In the genomic region with DNA sequence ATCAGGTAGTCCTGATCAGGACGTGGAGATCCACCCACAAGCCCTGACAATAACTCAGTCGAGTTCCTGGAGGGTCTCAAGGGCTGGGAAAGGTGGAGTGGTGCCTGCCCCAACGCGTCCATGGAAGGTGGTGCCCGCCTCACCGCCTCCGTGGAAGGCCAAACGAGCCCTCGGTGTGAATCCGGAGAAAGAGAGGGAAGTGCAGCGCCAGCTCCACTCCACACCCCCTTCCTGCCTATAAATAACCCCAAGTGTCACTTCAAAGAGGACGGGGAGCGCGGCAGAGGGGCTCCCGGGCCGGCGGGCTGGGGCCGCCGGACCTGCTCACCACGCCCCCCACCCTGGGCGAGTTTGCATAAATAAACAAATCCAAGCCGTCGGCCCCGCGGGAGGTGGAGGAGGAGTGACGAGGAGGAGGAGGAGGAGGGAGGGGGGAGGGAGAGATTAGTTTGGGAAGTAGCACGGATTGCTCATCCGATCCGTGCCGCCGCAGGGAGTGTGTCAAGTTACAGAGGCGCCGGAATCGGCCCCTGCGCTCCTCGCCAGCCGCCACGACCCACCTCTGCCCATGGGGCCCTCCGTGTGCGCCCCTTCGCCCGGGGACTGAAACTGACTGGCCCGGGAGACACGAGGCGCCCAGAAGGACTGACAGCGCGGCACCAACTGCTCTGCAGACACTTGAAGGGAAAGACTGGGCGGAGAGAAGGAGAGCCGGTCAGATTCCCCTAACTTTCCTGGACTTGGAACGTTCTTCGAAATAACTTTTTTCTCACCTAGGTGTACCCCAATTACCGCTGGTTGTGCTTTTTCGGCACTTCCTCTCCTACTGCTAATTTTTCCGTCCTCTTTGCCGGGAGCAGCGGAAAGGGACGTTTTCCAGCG, we compare ENCODE assay signal across 8 cellular contexts. TPM values are rescaled to one million over a fixed set of nuclear protein-coding genes. Genes with fewer than 3 reads are reported as not detected.
A peak's percentile ranks its signal among the peaks of the same experiment; 100 is the strongest.
DNase-seq lines count a peak whose midpoint lies in the region; ATAC-seq, FAIRE-seq and TF ChIP-seq lines count a peak whose summit lies in the region.
"Had no signal": no experiment of that assay in that cellular context is flagged by ENCODE, and none has a peak within 500 bp of the region (broad histone marks: within the 10 kb centered on the region; RNA-seq: fewer than 3 reads in every experiment).

COL13A1 (plus strand) TSS at position 473 of the 882 bp plus-strand sequence. CDS start 518 bp downstream, outside the sequence.

- H3K4me1 Mint-ChIP-seq in dendritic cell treated with granulocyte-macrophage colony-stimulating factor and Interleukin-4, amounts not matched to agents 40 ng/mL and 50 ng/mL, for 4 days (ENCODE audit: low read depth): peaks cover 11% of the 10 kb centered on the region

- H3K36me3 ChIP-seq in HepG2 (replicated peaks in 1 of 2; ENCODE audit: control insufficient read depth in 1 of 2, insufficient read depth in 2 of 2, low read length in 2 of 2): no peaks in the 10 kb centered on the region
- no peaks in the 10 kb centered on the region for H3K36me3 ChIP-seq in tibial artery

- POLR2A ChIA-PET in HepG2 (lab: Yijun Ruan, JAX): no interaction called here

- H3K4me1 ChIP-seq in HepG2 (ENCODE audit: insufficient read depth, low read length): no peaks in the 10 kb centered on the region
- H3K4me1 ChIP-seq in tibial artery: peaks cover 0 to 34% (median 28%) of the 10 kb centered on the region in 4 donors

- peaks cover 77% of the 10 kb centered on the region for H3K27me3 Mint-ChIP-seq in dendritic cell treated with granulocyte-macrophage colony-stimulating factor and Interleukin-4, amounts not matched to agents 40 ng/mL and 50 ng/mL, for 4 days

- DNase-seq in GM03348 (ENCODE audit: low spot score) (peak; percentile 89), NCI-H69 (lab: John Stamatoyannopoulos, UW) (peak; percentile 73), HepG2 (ENCODE audit: low spot score) (no peak), tibial artery (peak; percentile 50 to 81), hippocampal formation (lab: John Stamatoyannopoulos, UW) (no peak)
- no peak for DNase-seq in effector CD4-positive, alpha-beta T cell

- no peak for TF ChIP-seq RAD21 in HepG2 (CRISPR knock-in tag; IDR thresholded peaks at IDR 0.05)

- no peaks in the 10 kb centered on the region for H3K9me3 Mint-ChIP-seq in dendritic cell treated with granulocyte-macrophage colony-stimulating factor and Interleukin-4, amounts not matched to agents 40 ng/mL and 50 ng/mL, for 4 days

- no peak for ATAC-seq in HepG2

- WGBS in HepG2 (ENCODE audit: low lambda C conversion rate): 13% methylated on average over 28 of the region's 58 CpGs

- H3K9ac ChIP-seq in HepG2 (ENCODE audit: insufficient read depth, low read depth, low read length): no peak within 1 kb of the TSS

- H3K27ac Mint-ChIP-seq in dendritic cell treated with granulocyte-macrophage colony-stimulating factor and Interleukin-4, amounts not matched to agents 40 ng/mL and 50 ng/mL, for 4 days: no peak within 1 kb of the TSS

- H3K4me2 ChIP-seq in HepG2 (ENCODE audit: low read depth, low read length): peak within 1 kb of the TSS; percentile 2; the same call in 1 of the 2 replicates

- H3K27me3 ChIP-seq in HepG2 (ENCODE audit: control insufficient read depth in 1 of 2, insufficient read depth in 2 of 2, low read length in 2 of 2): peaks cover 17 to 60% of the 10 kb centered on the region in 2 experiments; a peak in 4 of 5 replicates
- H3K27me3 ChIP-seq in tibial artery: no peaks in the 10 kb centered on the region

- H4K20me1 ChIP-seq in HepG2 (ENCODE audit: insufficient read depth, low read length): no peaks in the 10 kb centered on the region

- TF ChIP-seq EP300 in HepG2 (IDR thresholded peaks at IDR 0.05; ENCODE audit: low read depth in 2 of 2, low read length in 2 of 2) (no peak), HepG2 (CRISPR knock-in tag; IDR thresholded peaks at IDR 0.05; ENCODE audit: borderline replicate concordance) (no peak)

- H3K4me3 ChIP-seq in HepG2 (replicated peaks in 1 of 3; ENCODE audit: insufficient read depth in 1 of 3, low read depth in 2 of 3, low read length in 3 of 3): no peak within 1 kb of the TSS
- H3K4me3 ChIP-seq in tibial artery: peak within 1 kb of the TSS; percentile 61 to 68

- FAIRE-seq in HepG2 (lab: Jason Lieb, UNC): no peak

- CTCF ChIA-PET in HepG2 (lab: Yijun Ruan, JAX; ENCODE audit: low intra/inter-chr PET ratio, low total read pairs): interaction anchor here (2.3 kb wide), 1 partner anchor 157 kb away, joined by 13 read pairs; no protein-coding TSS in a partner anchor

- no peak for TF ChIP-seq POLR2A in HepG2 (IDR thresholded peaks at IDR 0.05; ENCODE audit: insufficient read depth in 1 of 2, low read depth in 2 of 2, low read length in 2 of 2)

- in situ Hi-C loops in HepG2 (cut with HindIII; ENCODE audit: extremely low pct_ligation_motif_present, low pct_unique_long_range_greater_than_20kb): no loop called here

- intact Hi-C loops in dendritic cell treated with granulocyte-macrophage colony-stimulating factor and Interleukin-4, amounts not matched to agents 40 ng/mL and 50 ng/mL, for 4 days (cut with micrococcal nuclease): no loop called here
- intact Hi-C loops in HepG2 (cut with micrococcal nuclease; ENCODE audit: unreplicated experiment): no loop called here
- intact Hi-C loops in tibial artery (cut with DNase I; ENCODE audit: low total_unique reads): loop anchor here (2.0 to 5.0 kb wide), 3 partner anchors 64 to 154 kb away; no protein-coding TSS in a partner anchor

- H3K27ac ChIP-seq in HepG2 (ENCODE audit: extremely low read length, insufficient read depth, low read length): no peak within 1 kb of the TSS
- peak within 1 kb of the TSS; percentile 71 to 79 for H3K27ac ChIP-seq in tibial artery

- H3K9me3 ChIP-seq in HepG2 (ENCODE audit: low read length) (no peaks in the 10 kb centered on the region), tibial artery (no peaks in the 10 kb centered on the region)

- no TSS peak for BruUV-seq in HepG2 (replicated peaks; lab: Mats Ljungman, UMichigan)

- no peak for TF ChIP-seq CTCF in HepG2 (CRISPR knock-in tag; IDR thresholded peaks at IDR 0.05)
- no peak for TF ChIP-seq CTCF in tibial artery (IDR thresholded peaks at IDR 0.05)

- no peaks in the 10 kb centered on the region for H3K36me3 Mint-ChIP-seq in dendritic cell treated with granulocyte-macrophage colony-stimulating factor and Interleukin-4, amounts not matched to agents 40 ng/mL and 50 ng/mL, for 4 days (ENCODE audit: low read depth)

- no peaks in the 10 kb centered on the region for H3K79me2 ChIP-seq in HepG2 (ENCODE audit: insufficient read depth, low read length)

- peak within 1 kb of the TSS; percentile 64 for H3K4me3 Mint-ChIP-seq in dendritic cell treated with granulocyte-macrophage colony-stimulating factor and Interleukin-4, amounts not matched to agents 40 ng/mL and 50 ng/mL, for 4 days

- no peak within 1 kb of the TSS for H2AFZ ChIP-seq in HepG2 (ENCODE audit: low read length)

TF ChIP-seq in HepG2, 621 proteins besides CTCF, POLR2A, EP300 and RAD21 (continues in another document):
- no peak for TF ChIP-seq STAT6 (CRISPR knock-in tag; IDR thresholded peaks at IDR 0.05; ENCODE audit: borderline replicate concordance)
- TF ChIP-seq HNRNPK (IDR thresholded peaks at IDR 0.05; ENCODE audit: low read depth, low read length, poor library complexity, severe bottlenecking): peak; percentile 34

RNA-seq across cellular contexts. Expression of gene COL13A1, which starts in this region (rescaled TPM):
- total RNA-seq in HepG2 (2016; rRNA removed; fragmentation: Illumina TruSeq; extraction: Trizol): not detected in 2 replicates
- not detected in 2 replicates for total RNA-seq in HepG2 (2016; cell fraction: cytosol; rRNA removed; fragmentation: Illumina TruSeq; extraction: Trizol; ENCODE audit: low read depth)
- total RNA-seq in HepG2 (2016; cell fraction: insoluble cytoplasmic fraction; rRNA removed; fragmentation: Illumina TruSeq; extraction: Trizol): not detected in 2 replicates
- total RNA-seq in HepG2 (2016; cell fraction: membrane; rRNA removed; fragmentation: Illumina TruSeq; extraction: Trizol): not detected in 2 replicates
- not detected in 2 replicates for total RNA-seq in HepG2 (2016; cell fraction: nucleus; rRNA removed; fragmentation: Illumina TruSeq; extraction: Trizol)
- polyA plus RNA-seq in HepG2 (2011; rRNA removed): 0.07 and 0.22 TPM in 2 replicates
- 0.04 TPM in 1 of 2 replicates, not detected in the other for polyA plus RNA-seq in HepG2 (2011; cell fraction: cytosol; rRNA removed)
- 1.5 and 3.2 TPM in 2 replicates for polyA plus RNA-seq in HepG2 (2011; cell fraction: nucleus; rRNA removed)
- not detected in 2 replicates for polyA plus RNA-seq in HepG2 (2012)
- not detected in 2 replicates for polyA plus RNA-seq in HepG2 (2016; cell fraction: cytosol; fragmentation: Illumina TruSeq; extraction: Trizol; ENCODE audit: low read depth)
- polyA plus RNA-seq in HepG2 (2016; cell fraction: insoluble cytoplasmic fraction; fragmentation: Illumina TruSeq; extraction: Trizol; ENCODE audit: low read depth): not detected in 2 replicates
- polyA plus RNA-seq in HepG2 (2016; cell fraction: membrane; fragmentation: Illumina TruSeq; extraction: Trizol; ENCODE audit: low read depth): not detected in 2 replicates
- not detected in 2 replicates for polyA plus RNA-seq in HepG2 (2016; cell fraction: nucleus; fragmentation: Illumina TruSeq; extraction: Trizol; ENCODE audit: insufficient read depth, low read depth)
- 0.07 TPM in 1 of 2 replicates, not detected in the other for polyA minus RNA-seq in HepG2 (2011; rRNA and poly(A)+ RNA removed; ENCODE audit: low replicate concordance)
- not detected in 2 replicates for polyA minus RNA-seq in HepG2 (2011; cell fraction: cytosol; rRNA and poly(A)+ RNA removed)
- not detected in 2 replicates for polyA minus RNA-seq in HepG2 (2011; cell fraction: nucleus; rRNA and poly(A)+ RNA removed)
- total RNA-seq: T-helper 2 cell treated with Interferon-gamma antibody and Interleukin-4, amounts not matched to agents 100 ng/mL and 5 ng/mL, for 36 hours had no signal

Comparison
In these comparisons a context has a peak if more than half of its experiments do, and no peak if none do; other contexts are left out.
1. DNase-seq: peak in GM03348 (single experiment), NCI-H69 (single experiment) and tibial artery (2 of 2); none in HepG2 (single experiment), effector CD4-positive, alpha-beta T cell (single experiment) and hippocampal formation (0 of 2).
2. H3K4me3 ChIP-seq: peak in tibial artery (2 of 2); none in HepG2 (0 of 3).